1 cellular context compared by ENCODE assay signal in genomic region chr5:146825033-146825432, GRCh38.
TF ChIP-seq lines count a peak whose summit lies in the region.

No MANE protein-coding gene starts in this region.

TF ChIP-seq in K562, 482 proteins besides CTCF, POLR2A, EP300 and RAD21 (continued from another document):
- TF ChIP-seq ARID3A (IDR thresholded peaks at IDR 0.05; ENCODE audit: borderline replicate concordance, low read depth, low read length) (no peak), DMBX1 (CRISPR knock-in tag; IDR thresholded peaks at IDR 0.05; ENCODE audit: borderline replicate concordance) (0 out of 2 replicates have a peak, but pooled peaks have one; percentile 14), DACH1 (IDR thresholded peaks at IDR 0.05; ENCODE audit: partially characterized antibody) (no peak), EHMT2 (IDR thresholded peaks at IDR 0.05) (peak; percentile 93), ETV1 (tag; conservative IDR thresholded peaks at IDR 0.05; ENCODE audit: low read depth) (no peak), WHSC1 (IDR thresholded peaks at IDR 0.05; ENCODE audit: low read length) (no peak)
